ENCODE assay signal across 24 cellular contexts in the genomic region with DNA sequence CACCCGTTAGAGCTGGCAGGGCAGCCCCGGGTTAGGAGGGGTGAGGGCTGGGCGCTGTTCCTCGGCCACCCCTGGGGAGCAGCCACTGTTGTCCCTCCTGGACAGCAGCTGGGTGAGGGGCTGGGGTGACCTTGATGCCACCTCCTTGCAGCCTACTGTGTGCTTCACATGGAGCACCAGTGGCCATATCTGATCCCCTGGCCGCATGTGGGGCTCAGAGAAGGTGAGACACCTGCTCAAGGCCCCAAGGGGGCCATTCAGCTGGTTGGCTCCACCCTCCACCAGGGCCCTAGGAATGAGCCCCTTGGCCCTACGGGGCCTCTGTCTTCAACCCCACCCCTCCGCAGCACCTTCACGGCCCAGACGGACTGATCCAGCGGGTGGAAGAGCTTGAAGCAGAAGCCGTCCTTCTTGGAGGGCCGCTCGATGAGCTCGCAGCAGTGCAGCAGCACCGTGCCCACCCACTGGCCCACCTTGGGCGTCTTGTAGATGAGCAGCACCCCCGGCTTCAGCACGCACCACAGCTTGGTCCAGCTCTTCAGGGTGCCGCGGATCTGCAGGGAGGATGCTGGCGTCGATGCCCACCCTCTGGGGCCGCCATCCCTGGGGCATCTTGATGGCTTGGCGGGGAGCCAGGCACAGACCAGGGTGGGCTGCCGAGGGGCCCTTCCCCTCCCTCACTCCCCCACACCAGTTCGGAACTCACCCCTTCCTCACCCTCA. TPM values are rescaled to one million over a fixed set of nuclear protein-coding genes. Genes with fewer than 3 reads are reported as not detected.
DNase-seq lines count a peak whose midpoint lies in the region; TF ChIP-seq lines count a peak whose summit lies in the region.
"Had no signal": no experiment of that assay in that cellular context is flagged by ENCODE, and none has a peak within 500 bp of the region (broad histone marks: within the 10 kb centered on the region; RNA-seq: fewer than 3 reads in every experiment).

No MANE protein-coding gene starts in this region.

- H3K23ac ChIP-seq in H9 (ENCODE audit: insufficient read length, low read depth, low read length), result no peak overlapping the region

- intact Hi-C loops in left ventricle myocardium inferior (cut with micrococcal nuclease) (no loop called here), ovary (cut with DNase I) (no loop called here)

- H4K20me1 ChIP-seq in H9 (ENCODE audit: control insufficient read depth, insufficient read depth, insufficient read length), result peaks cover 2% of the 10 kb centered on the region

- 91 to 92% (median 92%) methylated on average over 21 to 26 of the region's 26 CpGs for WGBS in ovary, 3 donors
- WGBS in H9 (ENCODE audit: extremely low coverage, insufficient read length, low lambda C conversion rate), result no CpG with 5 or more reads among the region's 26 CpGs

- H3K4ac ChIP-seq in H9 (ENCODE audit: low read depth, low read length), result no peak overlapping the region

- peak; percentile 0 for DNase-seq in stimulated activated CD4-positive, alpha-beta T cell treated with anti-CD3 and anti-CD28 coated beads, Interleukin-15, amount 100 ng/mL, for 24 hours
- no peak for DNase-seq in stimulated activated CD4-positive, alpha-beta T cell treated with anti-CD3 and anti-CD28 coated beads, Interleukin-4, amount 100 ng/mL, for 4 hours
- DNase-seq in left ventricle myocardium inferior, result peak; percentile 13
- DNase-seq in ovary, result peak in 4 of 5 donors; percentile 16 to 39 (median 30)
- DNase-seq in NOMO-1 treated with DMSO at 0.1 percent for 48 hours (lab: John Stamatoyannopoulos, UW; ENCODE audit: unreplicated experiment), result no peak
- no peak for DNase-seq in UCSD-AML1 (lab: John Stamatoyannopoulos, UW; ENCODE audit: unreplicated experiment)
- DNase-seq in NCI-H510A treated with DMSO at 0.1 percent for 48 hours (lab: John Stamatoyannopoulos, UW), result no peak
- DNase-seq in H9, result no peak
- DNase-seq: activated CD8-positive, alpha-beta T cell treated with anti-CD3 and anti-CD28 coated beads, Interleukin-2, amount 10 ng/mL, durations not matched to agents 7 days and 5 days; activated naive CD4-positive, alpha-beta T cell treated with anti-CD3 and anti-CD28 coated beads, Interleukin-2, amount 50 U/mL, for 16 hours; activated T-cell treated with anti-CD3 and anti-CD28 coated beads, Interleukin-2, amount 50 U/mL, for 4 hours; EL; GM23248; NCI-H1092; NCI-H1930; NCI-H226; NCI-H774; PC-9 had no signal

- H3K4me3 Mint-ChIP-seq in H9, result no peak overlapping the region
- H3K4me3 Mint-ChIP-seq: activated CD8-positive, alpha-beta T cell treated with anti-CD3 and anti-CD28 coated beads, Interleukin-2, amount 10 ng/mL, durations not matched to agents 7 days and 5 days; activated T-cell treated with anti-CD3 and anti-CD28 coated beads, Interleukin-2, amount 50 U/mL, for 4 hours; dendritic cell treated with granulocyte-macrophage colony-stimulating factor and Interleukin-4, amounts not matched to agents 40 ng/mL and 50 ng/mL, for 4 days; neural progenitor cell; T-helper 2 cell treated with Interferon-gamma antibody and Interleukin-4, amounts not matched to agents 5 μg/mL and 100 μg/mL, for 36 hours had no signal

- H3K27me3 ChIP-seq in left ventricle myocardium inferior (ENCODE audit: low read depth) (no peaks in the 10 kb centered on the region), ovary (no peaks in the 10 kb centered on the region), H9 (ENCODE audit: insufficient read depth, low read length) (no peaks in the 10 kb centered on the region)
- H3K27me3 ChIP-seq: cardiac muscle cell, neural progenitor cell had no signal

- H4K8ac ChIP-seq in H9 (replicated peaks; ENCODE audit: insufficient read length, low read depth, low read length), result no peak overlapping the region

- no peak overlapping the region for H2BK12ac ChIP-seq in H9 (ENCODE audit: insufficient read length, low read depth, low read length)

- no peak overlapping the region for H3T11ph ChIP-seq in H9 (ENCODE audit: low read length)

- H4K91ac ChIP-seq in H9 (ENCODE audit: insufficient read length, low read depth, low read length), result no peak overlapping the region

- H3K9me3 Mint-ChIP-seq in H9, result peaks cover 14 to 25% of the 10 kb centered on the region in 2 experiments
- H3K9me3 Mint-ChIP-seq: dendritic cell treated with granulocyte-macrophage colony-stimulating factor and Interleukin-4, amounts not matched to agents 40 ng/mL and 50 ng/mL, for 4 days had no signal

- H3K14ac ChIP-seq in H9 (ENCODE audit: insufficient read depth, low read length), result no peak overlapping the region

- no peak overlapping the region for H3K27ac Mint-ChIP-seq in H9
- H3K27ac Mint-ChIP-seq: activated CD8-positive, alpha-beta T cell treated with anti-CD3 and anti-CD28 coated beads, Interleukin-2, amount 10 ng/mL, durations not matched to agents 7 days and 5 days; dendritic cell treated with granulocyte-macrophage colony-stimulating factor and Interleukin-4, amounts not matched to agents 40 ng/mL and 50 ng/mL, for 4 days; neural progenitor cell; T-helper 2 cell treated with Interferon-gamma antibody and Interleukin-4, amounts not matched to agents 5 μg/mL and 100 μg/mL, for 36 hours had no signal

- TF ChIP-seq POLR2A in ovary (IDR thresholded peaks at IDR 0.05), result no peak

- H3K36me3 Mint-ChIP-seq in H9 (ENCODE audit: insufficient read depth in 1 of 3, low read depth in 3 of 3), result peaks cover 19 to 41% (median 24%) of the 10 kb centered on the region in 3 experiments

- no peak overlapping the region for H2BK5ac ChIP-seq in H9 (ENCODE audit: insufficient read length, low read length)

- no peak overlapping the region for H3K9ac ChIP-seq in H9 (ENCODE audit: extremely low read depth, insufficient read length, low read length)
- H3K9ac ChIP-seq: GM23248, neural progenitor cell had no signal

- 0 out of 4 replicates have a peak, but pooled peaks cover 2 to 3% of the 10 kb centered on the region in 2 experiments for H3K4me1 Mint-ChIP-seq in H9
- H3K4me1 Mint-ChIP-seq: neural progenitor cell had no signal

- H3K4me3 ChIP-seq in left ventricle myocardium inferior (no peak overlapping the region), ovary (no peak overlapping the region)
- H3K4me3 ChIP-seq: cardiac muscle cell, GM23248, neural progenitor cell, PC-9, SK-N-MC had no signal

- TF ChIP-seq CTCF in left ventricle myocardium inferior (IDR thresholded peaks at IDR 0.05; ENCODE audit: borderline replicate concordance) (no peak), ovary (IDR thresholded peaks at IDR 0.05) (no peak), H9 (conservative IDR thresholded peaks at IDR 0.05) (no peak)

- no peaks in the 10 kb centered on the region for H3K27me3 Mint-ChIP-seq in H9 (ENCODE audit: low read depth)

- H2BK20ac ChIP-seq in H9 (ENCODE audit: low read depth, low read length, poor library complexity, severe bottlenecking), result no peak overlapping the region

- H3K4me2 ChIP-seq in H9 (ENCODE audit: insufficient read depth, insufficient read length, low read length), result no peak overlapping the region
- H3K4me2 ChIP-seq: neural progenitor cell, PC-9 had no signal

- H3K56ac ChIP-seq in H9 (ENCODE audit: insufficient read length, low read depth, low read length), result no peak overlapping the region

- no peak overlapping the region for H3K27ac ChIP-seq in left ventricle myocardium inferior (replicated peaks)
- H3K27ac ChIP-seq in ovary, result no peak overlapping the region
- H3K27ac ChIP-seq in H9 (ENCODE audit: insufficient read length, low read depth, low read length), result no peak overlapping the region
- H3K27ac ChIP-seq: C4-2B, cardiac muscle cell, GM23248, neural progenitor cell, PC-9, SK-N-MC had no signal

- H3K9me3 ChIP-seq in left ventricle myocardium inferior (replicated peaks) (peaks cover under 1% of the 10 kb centered on the region), ovary (no peaks in the 10 kb centered on the region), H9 (ENCODE audit: control insufficient read depth, low read depth, low read length) (peaks cover 2% of the 10 kb centered on the region)

- H3K4me1 ChIP-seq in left ventricle myocardium inferior, result peaks cover 34% of the 10 kb centered on the region
- H3K4me1 ChIP-seq in ovary (ENCODE audit: insufficient read depth), result peaks cover 9% of the 10 kb centered on the region
- no peaks in the 10 kb centered on the region for H3K4me1 ChIP-seq in H9 (ENCODE audit: insufficient read depth, low read length)
- H3K4me1 ChIP-seq: neural progenitor cell had no signal

- TF ChIP-seq EP300 in ovary (IDR thresholded peaks at IDR 0.05), result no peak

- H3K79me2 ChIP-seq in H9 (ENCODE audit: insufficient read depth, low read length), result no peaks in the 10 kb centered on the region

- no peaks in the 10 kb centered on the region for H3K79me1 ChIP-seq in H9 (ENCODE audit: insufficient read depth, low read depth, low read length, poor library complexity, severe bottlenecking)

- H2BK15ac ChIP-seq in H9 (ENCODE audit: low read depth, low read length), result no peak overlapping the region

- no peak overlapping the region for H2AK5ac ChIP-seq in H9 (ENCODE audit: insufficient read length, low read length)

- H3K18ac ChIP-seq in H9 (ENCODE audit: insufficient read length, low read depth, low read length), result no peak overlapping the region

- H2AFZ ChIP-seq in H9 (ENCODE audit: low read length), result no peak overlapping the region
- H2AFZ ChIP-seq: GM23248, neural progenitor cell, PC-9 had no signal

- no peaks in the 10 kb centered on the region for H3K23me2 ChIP-seq in H9 (ENCODE audit: insufficient read length, low read depth, low read length, poor library complexity, severe bottlenecking)

- H2BK120ac ChIP-seq in H9 (ENCODE audit: low read depth, low read length, poor library complexity, severe bottlenecking), result no peak overlapping the region

- H4K5ac ChIP-seq in H9 (ENCODE audit: insufficient read length, low read depth, low read length), result no peak overlapping the region

- H3K36me3 ChIP-seq in left ventricle myocardium inferior (peaks cover 59% of the 10 kb centered on the region), ovary (no peaks in the 10 kb centered on the region)
- H3K36me3 ChIP-seq: cardiac muscle cell had no signal

RNA-seq across cellular contexts. Expression of a gene that starts 44.9 kb away (rescaled TPM):
- total RNA-seq in left ventricle myocardium inferior (11.4 TPM), ovary (10 to 100 TPM; 12.5 to 41.0 (median 34.1) TPM), H9 (2021) (11.1 and 16.1 TPM in 2 replicates)
- polyA plus RNA-seq in ovary, result 10 to 100 TPM in 1 of 2 donors, 1 to 10 TPM in 1; 3.0 to 23.3 TPM

Comparison
In these comparisons a context has a peak if more than half of its experiments do, and no peak if none do; other contexts are left out.
1. DNase-seq: peak in stimulated activated CD4-positive, alpha-beta T cell treated with anti-CD3 and anti-CD28 coated beads, Interleukin-15, amount 100 ng/mL, for 24 hours (single experiment), left ventricle myocardium inferior (single experiment) and ovary (4 of 5); none in stimulated activated CD4-positive, alpha-beta T cell treated with anti-CD3 and anti-CD28 coated beads, Interleukin-4, amount 100 ng/mL, for 4 hours (0 of 2), NOMO-1 treated with DMSO at 0.1 percent for 48 hours (single experiment), UCSD-AML1 (single experiment), NCI-H510A treated with DMSO at 0.1 percent for 48 hours (single experiment) and H9 (single experiment).